9 cellular contexts compared by ENCODE assay signal in genomic region chr2:68487773-68488355, GRCh38. TPM values are rescaled to one million over a fixed set of nuclear protein-coding genes. Genes with fewer than 3 reads are reported as not detected.
DNase-seq lines count a peak whose midpoint lies in the region; ATAC-seq, FAIRE-seq and TF ChIP-seq lines count a peak whose summit lies in the region.
"Had no signal": no experiment of that assay in that cellular context is flagged by ENCODE, and none has a peak within 500 bp of the region (broad histone marks: within the 10 kb centered on the region; RNA-seq: fewer than 3 reads in every experiment).

No MANE protein-coding gene starts in this region.

- peak; percentile 16 for DNase-seq in G401 (ENCODE audit: low spot score)
- DNase-seq in LNCaP clone FGC (ENCODE audit: low read depth): no peak
- no peak for DNase-seq in ascending aorta (ENCODE audit: low spot score in 2 of 2)
- DNase-seq in HepG2 (ENCODE audit: low spot score): peak; percentile 20
- no peak for DNase-seq in T-helper 2 cell treated with Interferon-gamma antibody and Interleukin-4, amounts not matched to agents 5 μg/mL and 100 μg/mL, for 36 hours (ENCODE audit: low spot score)
- DNase-seq in NCI-H1048 (lab: John Stamatoyannopoulos, UW): no peak
- DNase-seq in 8988T: no peak

- in situ Hi-C loops in G401 (cut with HindIII; ENCODE audit: low sequenced_read_pairs): no loop called here
- in situ Hi-C loops in HepG2 (cut with HindIII; ENCODE audit: extremely low pct_ligation_motif_present, low pct_unique_long_range_greater_than_20kb): no loop called here

- H3K27me3 Mint-ChIP-seq in T-helper 2 cell treated with Interferon-gamma antibody and Interleukin-4, amounts not matched to agents 5 μg/mL and 100 μg/mL, for 36 hours (ENCODE audit: low read depth): peaks cover 4% of the 10 kb centered on the region

- no peaks in the 10 kb centered on the region for H3K79me2 ChIP-seq in HepG2 (ENCODE audit: insufficient read depth, low read length)

- no peak overlapping the region for H3K27ac ChIP-seq in ascending aorta
- no peak overlapping the region for H3K27ac ChIP-seq in HepG2 (ENCODE audit: extremely low read length, insufficient read depth, low read length)
- H3K27ac ChIP-seq: SJCRH30 had no signal

- H3K4me3 ChIP-seq in LNCaP clone FGC (ENCODE audit: low read depth, low read length) (no peak overlapping the region), ascending aorta (no peak overlapping the region), HepG2 (replicated peaks in 1 of 3; ENCODE audit: insufficient read depth in 1 of 3, low read depth in 2 of 3, low read length in 3 of 3) (no peak overlapping the region)
- H3K4me3 ChIP-seq: SJCRH30 had no signal

- FAIRE-seq in HepG2 (lab: Jason Lieb, UNC): no peak

- H3K9me3 Mint-ChIP-seq in T-helper 2 cell treated with Interferon-gamma antibody and Interleukin-4, amounts not matched to agents 5 μg/mL and 100 μg/mL, for 36 hours: no peaks in the 10 kb centered on the region

- TF ChIP-seq CTCF in LNCaP clone FGC (IDR thresholded peaks at IDR 0.05; ENCODE audit: control insufficient read depth, extremely low read depth, insufficient read depth) (peak; percentile 25; the same call in 1 of the 2 replicates), ascending aorta (IDR thresholded peaks at IDR 0.05) (peak; percentile 9 to 44 (median 30)), HepG2 (CRISPR knock-in tag; IDR thresholded peaks at IDR 0.05) (peak; percentile 47)

- H3K4me1 Mint-ChIP-seq in T-helper 2 cell treated with Interferon-gamma antibody and Interleukin-4, amounts not matched to agents 5 μg/mL and 100 μg/mL, for 36 hours (ENCODE audit: low read depth): peaks cover 3% of the 10 kb centered on the region

- ATAC-seq in HepG2 (peak; percentile 46; the same call in 1 of the 3 replicates), HG03354 (IDR thresholded peaks at IDR 0.05; ENCODE audit: poor library complexity, severe bottlenecking, unreplicated experiment) (no peak)

- CTCF ChIA-PET in HepG2 (lab: Yijun Ruan, JAX; ENCODE audit: low intra/inter-chr PET ratio, low total read pairs): interaction anchor here (2.2 to 2.9 kb wide), 2 partner anchors 107 to 227 kb away, joined by 14 to 15 read pairs; no protein-coding TSS in a partner anchor

- H3K9me3 ChIP-seq in ascending aorta (no peaks in the 10 kb centered on the region), HepG2 (ENCODE audit: low read length) (no peaks in the 10 kb centered on the region)
- H3K9me3 ChIP-seq: SJCRH30 had no signal

- H3K4me1 ChIP-seq in ascending aorta (no peaks in the 10 kb centered on the region), HepG2 (ENCODE audit: insufficient read depth, low read length) (no peaks in the 10 kb centered on the region)
- H3K4me1 ChIP-seq: SJCRH30 had no signal

- H4K20me1 ChIP-seq in HepG2 (ENCODE audit: insufficient read depth, low read length): no peaks in the 10 kb centered on the region

- H3K36me3 ChIP-seq in ascending aorta (no peaks in the 10 kb centered on the region), HepG2 (replicated peaks in 1 of 2; ENCODE audit: control insufficient read depth in 1 of 2, insufficient read depth in 2 of 2, low read length in 2 of 2) (no peaks in the 10 kb centered on the region)
- H3K36me3 ChIP-seq: SJCRH30 had no signal

- no peak for TF ChIP-seq EP300 in HepG2 (IDR thresholded peaks at IDR 0.05; ENCODE audit: low read depth in 2 of 2, low read length in 2 of 2)
- TF ChIP-seq EP300 in HepG2 (CRISPR knock-in tag; IDR thresholded peaks at IDR 0.05; ENCODE audit: borderline replicate concordance): no peak

- H3K4me3 Mint-ChIP-seq in T-helper 2 cell treated with Interferon-gamma antibody and Interleukin-4, amounts not matched to agents 5 μg/mL and 100 μg/mL, for 36 hours: no peak overlapping the region

- H3K27me3 ChIP-seq in ascending aorta (no peaks in the 10 kb centered on the region), HepG2 (ENCODE audit: control insufficient read depth in 1 of 2, insufficient read depth in 2 of 2, low read length in 2 of 2) (no peaks in the 10 kb centered on the region)
- H3K27me3 ChIP-seq: SJCRH30 had no signal

- intact Hi-C loops in ascending aorta (cut with DNase I) (no loop called here), HepG2 (cut with micrococcal nuclease; ENCODE audit: unreplicated experiment) (loop anchor here (1.0 to 5.0 kb wide), 3 partner anchors 107 to 227 kb away; no protein-coding TSS in a partner anchor)

- no peak for TF ChIP-seq RAD21 in HepG2 (CRISPR knock-in tag; IDR thresholded peaks at IDR 0.05)

- no peak overlapping the region for H3K27ac Mint-ChIP-seq in T-helper 2 cell treated with Interferon-gamma antibody and Interleukin-4, amounts not matched to agents 5 μg/mL and 100 μg/mL, for 36 hours

- H3K9ac ChIP-seq in HepG2 (ENCODE audit: insufficient read depth, low read depth, low read length): no peak overlapping the region

- POLR2A ChIA-PET in HepG2 (lab: Yijun Ruan, JAX): no interaction called here

- no peak for TF ChIP-seq POLR2A in HepG2 (IDR thresholded peaks at IDR 0.05; ENCODE audit: insufficient read depth in 1 of 2, low read depth in 2 of 2, low read length in 2 of 2)

- no peaks in the 10 kb centered on the region for H3K36me3 Mint-ChIP-seq in T-helper 2 cell treated with Interferon-gamma antibody and Interleukin-4, amounts not matched to agents 5 μg/mL and 100 μg/mL, for 36 hours (ENCODE audit: low read depth)

- no peak overlapping the region for H2AFZ ChIP-seq in HepG2 (ENCODE audit: low read length)

- 54% methylated on average over 3 of the region's 3 CpGs for WGBS in HepG2 (ENCODE audit: low lambda C conversion rate)

- H3K4me2 ChIP-seq in HepG2 (ENCODE audit: low read depth, low read length): no peak overlapping the region

- BruUV-seq in HepG2 (replicated peaks; lab: Mats Ljungman, UMichigan): no TSS peak

TF ChIP-seq in HepG2, 621 proteins besides CTCF, POLR2A, EP300 and RAD21:
- 0 out of 2 replicates have a peak, but pooled peaks have one; percentile 19 for TF ChIP-seq SMYD3 (CRISPR knock-in tag; IDR thresholded peaks at IDR 0.05)
- no peak for TF ChIP-seq ZBTB42 (CRISPR knock-in tag; IDR thresholded peaks at IDR 0.05)
- TF ChIP-seq FOXK2 (IDR thresholded peaks at IDR 0.05): no peak
- TF ChIP-seq STAG1 (CRISPR knock-in tag; IDR thresholded peaks at IDR 0.05): peak; percentile 60
- no peak for TF ChIP-seq ZNF547 (CRISPR knock-in tag; IDR thresholded peaks at IDR 0.05)
- peak; percentile 36; the same call in 1 of the 2 replicates for TF ChIP-seq SMC3 (IDR thresholded peaks at IDR 0.05; ENCODE audit: low read length)
- TF ChIP-seq ZNF552 (CRISPR knock-in tag; IDR thresholded peaks at IDR 0.05; ENCODE audit: borderline replicate concordance): no peak

RNA-seq across cellular contexts. Expression of gene APLF, which starts 20.5 kb away (rescaled TPM):
- total RNA-seq in G401 (2014; rRNA removed; shearing (Covaris generic)): 0.37 and 0.58 TPM in 2 replicates
- 2.8 TPM for total RNA-seq in ascending aorta
- 2.0 and 2.2 TPM in 2 replicates for total RNA-seq in HepG2 (2016; rRNA removed; fragmentation: Illumina TruSeq; extraction: Trizol)
- 13.5 and 14.5 TPM in 2 replicates for total RNA-seq in HepG2 (2016; cell fraction: cytosol; rRNA removed; fragmentation: Illumina TruSeq; extraction: Trizol; ENCODE audit: low read depth)
- total RNA-seq in HepG2 (2016; cell fraction: insoluble cytoplasmic fraction; rRNA removed; fragmentation: Illumina TruSeq; extraction: Trizol): 1.7 and 2.3 TPM in 2 replicates
- 7.8 and 9.4 TPM in 2 replicates for total RNA-seq in HepG2 (2016; cell fraction: membrane; rRNA removed; fragmentation: Illumina TruSeq; extraction: Trizol)
- total RNA-seq in HepG2 (2016; cell fraction: nucleus; rRNA removed; fragmentation: Illumina TruSeq; extraction: Trizol): 2.2 and 2.3 TPM in 2 replicates
- polyA plus RNA-seq in HepG2 (2011; rRNA removed): 0.45 and 0.57 TPM in 2 replicates
- 0.24 and 0.33 TPM in 2 replicates for polyA plus RNA-seq in HepG2 (2011; cell fraction: cytosol; rRNA removed)
- polyA plus RNA-seq in HepG2 (2011; cell fraction: nucleus; rRNA removed): 0.34 and 0.47 TPM in 2 replicates
- 0.60 and 0.76 TPM in 2 replicates for polyA plus RNA-seq in HepG2 (2012)
- 0.14 and 0.24 TPM in 2 replicates for polyA plus RNA-seq in HepG2 (2016; cell fraction: cytosol; fragmentation: Illumina TruSeq; extraction: Trizol; ENCODE audit: low read depth)
- 1.5 and 2.1 TPM in 2 replicates for polyA plus RNA-seq in HepG2 (2016; cell fraction: insoluble cytoplasmic fraction; fragmentation: Illumina TruSeq; extraction: Trizol; ENCODE audit: low read depth)
- polyA plus RNA-seq in HepG2 (2016; cell fraction: membrane; fragmentation: Illumina TruSeq; extraction: Trizol; ENCODE audit: low read depth): 0.31 and 0.42 TPM in 2 replicates
- 1.4 and 1.7 TPM in 2 replicates for polyA plus RNA-seq in HepG2 (2016; cell fraction: nucleus; fragmentation: Illumina TruSeq; extraction: Trizol; ENCODE audit: insufficient read depth, low read depth)
- 0.05 and 0.44 TPM in 2 replicates for polyA minus RNA-seq in HepG2 (2011; rRNA and poly(A)+ RNA removed; ENCODE audit: low replicate concordance)
- polyA minus RNA-seq in HepG2 (2011; cell fraction: cytosol; rRNA and poly(A)+ RNA removed): 0.79 and 2.0 TPM in 2 replicates
- polyA minus RNA-seq in HepG2 (2011; cell fraction: nucleus; rRNA and poly(A)+ RNA removed): 3.0 and 4.1 TPM in 2 replicates

RNA-seq across cellular contexts. Expression of gene FBXO48, which starts 20.8 kb away (rescaled TPM):
- under 0.01 TPM in 1 of 2 replicates, not detected in the other for total RNA-seq in G401 (2014; rRNA removed; shearing (Covaris generic))
- total RNA-seq in ascending aorta (1.2 TPM), HepG2 (2016; rRNA removed; fragmentation: Illumina TruSeq; extraction: Trizol) (0.42 and 0.59 TPM in 2 replicates)
- 0.18 and 0.20 TPM in 2 replicates for total RNA-seq in HepG2 (2016; cell fraction: cytosol; rRNA removed; fragmentation: Illumina TruSeq; extraction: Trizol; ENCODE audit: low read depth)
- 0.41 and 0.59 TPM in 2 replicates for total RNA-seq in HepG2 (2016; cell fraction: insoluble cytoplasmic fraction; rRNA removed; fragmentation: Illumina TruSeq; extraction: Trizol)
- total RNA-seq in HepG2 (2016; cell fraction: membrane; rRNA removed; fragmentation: Illumina TruSeq; extraction: Trizol): 0.41 and 0.56 TPM in 2 replicates
- total RNA-seq in HepG2 (2016; cell fraction: nucleus; rRNA removed; fragmentation: Illumina TruSeq; extraction: Trizol): 0.56 and 0.69 TPM in 2 replicates
- polyA plus RNA-seq in HepG2 (2011; rRNA removed): 0.86 and 1.1 TPM in 2 replicates
- polyA plus RNA-seq in HepG2 (2011; cell fraction: cytosol; rRNA removed): 0.32 and 0.64 TPM in 2 replicates
- polyA plus RNA-seq in HepG2 (2011; cell fraction: nucleus; rRNA removed): 0.53 and 0.93 TPM in 2 replicates
- polyA plus RNA-seq in HepG2 (2012): 0.45 and 0.62 TPM in 2 replicates
- polyA plus RNA-seq in HepG2 (2016; cell fraction: cytosol; fragmentation: Illumina TruSeq; extraction: Trizol; ENCODE audit: low read depth): 0.22 and 0.27 TPM in 2 replicates
- polyA plus RNA-seq in HepG2 (2016; cell fraction: insoluble cytoplasmic fraction; fragmentation: Illumina TruSeq; extraction: Trizol; ENCODE audit: low read depth): 0.68 and 0.71 TPM in 2 replicates
- polyA plus RNA-seq in HepG2 (2016; cell fraction: membrane; fragmentation: Illumina TruSeq; extraction: Trizol; ENCODE audit: low read depth): 0.33 and 0.52 TPM in 2 replicates
- 1.5 and 1.6 TPM in 2 replicates for polyA plus RNA-seq in HepG2 (2016; cell fraction: nucleus; fragmentation: Illumina TruSeq; extraction: Trizol; ENCODE audit: insufficient read depth, low read depth)
- polyA minus RNA-seq in HepG2 (2011; rRNA and poly(A)+ RNA removed; ENCODE audit: low replicate concordance): 0.28 and 0.68 TPM in 2 replicates
- 0.44 and 0.49 TPM in 2 replicates for polyA minus RNA-seq in HepG2 (2011; cell fraction: cytosol; rRNA and poly(A)+ RNA removed)
- 1.5 and 1.6 TPM in 2 replicates for polyA minus RNA-seq in HepG2 (2011; cell fraction: nucleus; rRNA and poly(A)+ RNA removed)

Comparison
In these comparisons a context has a peak if more than half of its experiments do, and no peak if none do; other contexts are left out.
1. DNase-seq: peak in G401 (single experiment) and HepG2 (single experiment); none in LNCaP clone FGC (single experiment), ascending aorta (0 of 2), T-helper 2 cell treated with Interferon-gamma antibody and Interleukin-4, amounts not matched to agents 5 μg/mL and 100 μg/mL, for 36 hours (single experiment), NCI-H1048 (single experiment) and 8988T (single experiment).
2. Peak in every context shown above with its lines, with median percentiles within 50 percentile points of each other: CTCF ChIP-seq.